10 cellular contexts compared by ENCODE assay signal in the genomic region with DNA sequence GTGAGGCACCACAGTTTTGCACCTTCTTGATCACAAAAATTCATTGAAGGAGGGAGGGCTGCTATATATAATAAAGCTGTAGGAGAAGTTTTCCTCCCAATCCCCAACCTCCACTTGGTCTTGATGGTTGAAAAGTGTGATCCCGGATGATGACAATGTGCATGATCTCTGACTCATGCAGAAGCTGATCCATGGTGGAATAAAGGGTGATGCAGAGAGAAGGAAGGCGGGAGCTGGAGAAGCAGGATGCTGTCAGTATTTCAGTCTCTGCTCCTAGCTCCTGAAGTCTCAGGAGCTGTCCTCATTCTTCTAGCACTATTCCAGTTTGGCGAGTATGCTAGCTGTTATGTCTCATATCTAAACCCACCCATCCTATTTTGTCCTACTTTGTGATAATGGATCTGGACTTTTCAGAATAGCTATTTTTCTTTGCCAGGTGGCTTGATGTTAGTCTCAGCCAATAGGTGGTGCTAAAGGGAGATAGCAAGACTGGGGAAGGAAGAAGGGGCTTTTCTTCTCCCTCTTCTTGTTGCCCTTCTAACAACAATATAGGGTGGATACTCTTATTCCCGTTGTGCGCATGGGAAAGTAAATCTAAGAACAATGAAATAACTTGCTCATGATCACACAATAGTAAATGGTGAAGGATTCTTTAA.
A peak's percentile ranks its signal among the peaks of the same experiment; 100 is the strongest.
DNase-seq lines count a peak whose midpoint lies in the region; ATAC-seq, FAIRE-seq and TF ChIP-seq lines count a peak whose summit lies in the region.
"Had no signal": no experiment of that assay in that cellular context is flagged by ENCODE, and none has a peak within 500 bp of the region (broad histone marks: within the 10 kb centered on the region; RNA-seq: fewer than 3 reads in every experiment).

No MANE protein-coding gene starts in this region.

- no peak overlapping the region for H3K18ac ChIP-seq in mesendoderm (ENCODE audit: low read length)

- H2AK5ac ChIP-seq in mesendoderm (ENCODE audit: low read length), result no peak overlapping the region

- H3K79me2 ChIP-seq in mesendoderm (ENCODE audit: control insufficient read depth, insufficient read depth, low read length), result no peaks in the 10 kb centered on the region
- H3K79me2 ChIP-seq: parathyroid adenoma had no signal

- H3K4me3 Mint-ChIP-seq in WTC11, result no peak overlapping the region

- no peak overlapping the region for H3K4me3 ChIP-seq in mesendoderm (ENCODE audit: low read length)

- no peaks in the 10 kb centered on the region for H3K27me3 ChIP-seq in mesendoderm (ENCODE audit: insufficient read depth, low read length, poor library complexity)

- FAIRE-seq in D721Med (lab: Jason Lieb, UNC), result no peak

- H3K4me1 ChIP-seq in mesendoderm (ENCODE audit: control insufficient read depth, low read depth, low read length), result no peaks in the 10 kb centered on the region
- H3K4me1 ChIP-seq: parathyroid adenoma had no signal

- no peaks in the 10 kb centered on the region for H3K4me1 Mint-ChIP-seq in WTC11

- TF ChIP-seq CTCF in D721Med (IDR thresholded peaks at IDR 0.05; ENCODE audit: insufficient read depth, missing control alignments) (peak; percentile 31), WTC11 (IDR thresholded peaks at IDR 0.05) (peak; percentile 17; the same call in 1 of the 2 replicates)

- no CpG with 5 or more reads among the region's 5 CpGs for WGBS in mesendoderm (ENCODE audit: extremely low coverage, insufficient coverage, low lambda C conversion rate)

- H3K56ac ChIP-seq in mesendoderm (ENCODE audit: low read length), result no peak overlapping the region

- H4K8ac ChIP-seq in mesendoderm (ENCODE audit: low read depth, low read length), result no peak overlapping the region

- no peaks in the 10 kb centered on the region; the same call in 1 of the 2 replicates for H3K27me3 Mint-ChIP-seq in WTC11 (ENCODE audit: low read depth)

- H3K36me3 ChIP-seq in mesendoderm (ENCODE audit: control insufficient read depth, insufficient read depth, low read length), result no peaks in the 10 kb centered on the region

- no peak overlapping the region for H2BK5ac ChIP-seq in mesendoderm (ENCODE audit: low read length)

- no peaks in the 10 kb centered on the region for H3K79me1 ChIP-seq in mesendoderm (ENCODE audit: low read length)

- H3K4ac ChIP-seq in mesendoderm (ENCODE audit: low read depth, low read length), result no peak overlapping the region

- DNase-seq in D721Med (ENCODE audit: insufficient read length, low spot score), result no peak
- no peak for DNase-seq in WTC11 (ENCODE audit: low spot score)
- DNase-seq in mesendoderm, result peak; percentile 45
- no peak for DNase-seq in cerebellar nuclear complex (lab: John Stamatoyannopoulos, UW)
- DNase-seq: activated T-cell treated with anti-CD3 and anti-CD28 coated beads, Interleukin-2, amount 50 U/mL, for 1 hour had no signal

- POLR2A ChIA-PET in WTC11 (lab: Charles Lee), result interaction anchor here (0.5 to 0.9 kb wide), 2 partner anchors 75 to 435 kb away, joined by 3 to 4 read pairs; no protein-coding TSS in a partner anchor

- H4K5ac ChIP-seq in mesendoderm (ENCODE audit: low read length), result no peak overlapping the region

- no peak overlapping the region for H3K27ac Mint-ChIP-seq in WTC11

- H3K9ac ChIP-seq in mesendoderm (ENCODE audit: low read length), result no peak overlapping the region
- H3K9ac ChIP-seq: parathyroid adenoma had no signal

- ATAC-seq in HG03175 (IDR thresholded peaks at IDR 0.05; ENCODE audit: unreplicated experiment) (peak; percentile 5), WTC11 (peak; percentile 80), GM18907 (IDR thresholded peaks at IDR 0.05; ENCODE audit: unreplicated experiment) (no peak), HG03159 (IDR thresholded peaks at IDR 0.05; ENCODE audit: unreplicated experiment) (no peak), GM21737 (IDR thresholded peaks at IDR 0.05; ENCODE audit: unreplicated experiment) (no peak)

- no peak overlapping the region for H3K23ac ChIP-seq in mesendoderm (ENCODE audit: low read length)

- no peak overlapping the region for H3K4me2 ChIP-seq in mesendoderm (ENCODE audit: low read length)

- no peaks in the 10 kb centered on the region for H3K36me3 Mint-ChIP-seq in WTC11

- H2BK15ac ChIP-seq in mesendoderm (replicated peaks; ENCODE audit: low read depth), result no peak overlapping the region

- peaks cover 10% of the 10 kb centered on the region; the same call in 1 of the 2 replicates for H3K9me3 Mint-ChIP-seq in WTC11

- H2BK120ac ChIP-seq in mesendoderm (ENCODE audit: low read depth, low read length), result no peak overlapping the region

- CTCF ChIA-PET in WTC11 (lab: Charles Lee), result interaction anchor here (0.5 to 2.7 kb wide), 30 partner anchors 9 to 1075 kb away, joined by 3 to 30 read pairs (median 4); a partner anchor contains a TSS

- no peak overlapping the region for H3K27ac ChIP-seq in mesendoderm (ENCODE audit: low read depth, low read length)
- H3K27ac ChIP-seq: parathyroid adenoma had no signal

TF ChIP-seq in WTC11, 78 proteins besides CTCF, POLR2A, EP300 and RAD21:
- no peak for TF ChIP-seq KAT7 (CRISPR knock-in tag; IDR thresholded peaks at IDR 0.05; ENCODE audit: borderline replicate concordance)
- TF ChIP-seq, protein P1, sequence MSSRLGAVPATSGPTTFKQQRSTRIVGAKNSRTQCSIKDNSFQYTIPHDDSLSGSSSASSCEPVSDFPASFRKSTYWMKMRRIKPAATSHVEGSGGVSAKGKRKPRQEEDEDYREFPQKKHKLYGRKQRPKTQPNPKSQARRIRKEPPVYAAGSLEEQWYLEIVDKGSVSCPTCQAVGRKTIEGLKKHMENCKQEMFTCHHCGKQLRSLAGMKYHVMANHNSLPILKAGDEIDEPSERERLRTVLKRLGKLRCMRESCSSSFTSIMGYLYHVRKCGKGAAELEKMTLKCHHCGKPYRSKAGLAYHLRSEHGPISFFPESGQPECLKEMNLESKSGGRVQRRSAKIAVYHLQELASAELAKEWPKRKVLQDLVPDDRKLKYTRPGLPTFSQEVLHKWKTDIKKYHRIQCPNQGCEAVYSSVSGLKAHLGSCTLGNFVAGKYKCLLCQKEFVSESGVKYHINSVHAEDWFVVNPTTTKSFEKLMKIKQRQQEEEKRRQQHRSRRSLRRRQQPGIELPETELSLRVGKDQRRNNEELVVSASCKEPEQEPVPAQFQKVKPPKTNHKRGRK (CRISPR knock-in tag; IDR thresholded peaks at IDR 0.05; ENCODE audit: borderline replicate concordance), result no peak
- no peak for TF ChIP-seq PRRX2 (CRISPR knock-in tag; IDR thresholded peaks at IDR 0.05)
- no peak for TF ChIP-seq ZNF138 (CRISPR knock-in tag; conservative IDR thresholded peaks at IDR 0.05)
- TF ChIP-seq ZNF219 (CRISPR knock-in tag; IDR thresholded peaks at IDR 0.05; ENCODE audit: borderline replicate concordance), result no peak
- TF ChIP-seq FOXP1 (CRISPR knock-in tag; IDR thresholded peaks at IDR 0.05; ENCODE audit: borderline replicate concordance), result no peak

Comparison
In these comparisons a context has a peak if more than half of its experiments do, and no peak if none do; other contexts are left out.
1. ATAC-seq: peak in HG03175 (single experiment) and WTC11 (single experiment); none in GM18907 (single experiment), HG03159 (single experiment) and GM21737 (single experiment).